ENCODE assay signal across 8 cellular contexts in genomic region chr1:46132529-46133180, GRCh38. TPM values are rescaled to one million over a fixed set of nuclear protein-coding genes. Genes with fewer than 3 reads are reported as not detected.
A peak's percentile ranks its signal among the peaks of the same experiment; 100 is the strongest.
DNase-seq lines count a peak whose midpoint lies in the region; ATAC-seq, FAIRE-seq and TF ChIP-seq lines count a peak whose summit lies in the region.

TSS of gene PIK3R3 (minus strand) at chr1:46132629. CDS start at chr1:46131952, 677 bp downstream.

- no peaks in the 10 kb centered on the region for H4K20me1 ChIP-seq in keratinocyte (ENCODE audit: control insufficient read depth, extremely low read depth, insufficient read depth, low read length)

- H3K9ac ChIP-seq in keratinocyte (ENCODE audit: control insufficient read depth, extremely low read depth, insufficient read depth, low read length) = peak within 1 kb of the TSS; percentile 88

- H3K27ac ChIP-seq in keratinocyte (ENCODE audit: control insufficient read depth, insufficient read depth, low read length) = peak within 1 kb of the TSS; percentile 91

- peaks cover 5% of the 10 kb centered on the region for H3K27me3 ChIP-seq in keratinocyte (ENCODE audit: control insufficient read depth, extremely low read depth, insufficient read depth, low read length)

- peak; percentile 85 for FAIRE-seq in keratinocyte (lab: Jason Lieb, UNC)

- no peaks in the 10 kb centered on the region for H3K36me3 ChIP-seq in keratinocyte (ENCODE audit: control insufficient read depth in 2 of 2, extremely low read depth in 1 of 2, insufficient read depth in 2 of 2, low read length in 2 of 2)

- peak within 1 kb of the TSS; percentile 65 for H3K4me3 ChIP-seq in AG09309 (ENCODE audit: control insufficient read depth, low read depth, low read length)
- peak within 1 kb of the TSS; percentile 64 to 95 (median 85) for H3K4me3 ChIP-seq in keratinocyte (ENCODE audit: control insufficient read depth in 2 of 3, extremely low read depth in 1 of 3, insufficient read depth in 2 of 3, low read depth in 1 of 3, low read length in 3 of 3)

- DNase-seq in AG09309 (ENCODE audit: low read depth) (peak; percentile 96), NCI-H345 treated with DMSO at 0.1 percent for 48 hours (lab: John Stamatoyannopoulos, UW; ENCODE audit: unreplicated experiment) (peak; percentile 97), chondrocyte (ENCODE audit: low spot score) (peak; percentile 100), keratinocyte (ENCODE audit: low read depth, low spot score) (peak; percentile 88)
- peak; percentile 63 for DNase-seq in activated CD4-positive, alpha-beta T cell treated with anti-CD3 and anti-CD28 coated beads for 1 hour
- peak; percentile 55 to 74 for DNase-seq in stimulated activated CD4-positive, alpha-beta T cell treated with anti-CD3 and anti-CD28 coated beads, Interleukin-15, amount 100 ng/mL, for 1 hour (ENCODE audit: low read depth in 1 of 2, low spot score in 1 of 2)

- H3K4me1 Mint-ChIP-seq in chondrocyte (ENCODE audit: low read depth) = peaks cover 75% of the 10 kb centered on the region

- peaks cover 15% of the 10 kb centered on the region for H3K4me1 ChIP-seq in keratinocyte (ENCODE audit: control insufficient read depth, extremely low read depth, insufficient read depth, low read length)

- H3K4me2 ChIP-seq in keratinocyte (ENCODE audit: control insufficient read depth, extremely low read depth, insufficient read depth, low read depth, low read length) = peak within 1 kb of the TSS; percentile 96

- no peaks in the 10 kb centered on the region for H3K27me3 Mint-ChIP-seq in chondrocyte (ENCODE audit: low read depth)

- peak; percentile 90 for ATAC-seq in GM19023 (IDR thresholded peaks at IDR 0.05; ENCODE audit: unreplicated experiment)
- ATAC-seq in HG03280 (IDR thresholded peaks at IDR 0.05; ENCODE audit: unreplicated experiment) = peak; percentile 87

- H3K9me3 Mint-ChIP-seq in chondrocyte (ENCODE audit: low read depth) = no peaks in the 10 kb centered on the region

- no peaks in the 10 kb centered on the region for H3K9me3 ChIP-seq in keratinocyte (ENCODE audit: control insufficient read depth, low read depth, low read length)

- TF ChIP-seq CTCF in AG09309 (IDR thresholded peaks at IDR 0.05; ENCODE audit: control insufficient read depth, insufficient read depth, low read depth, low read length, missing control alignments) = no peak
- TF ChIP-seq CTCF in chondrocyte (IDR thresholded peaks at IDR 0.05) = no peak
- no peak for TF ChIP-seq CTCF in keratinocyte (optimal IDR thresholded peaks at IDR 0.05 in 1 of 3, IDR thresholded peaks at IDR 0.05 in 1 of 3, conservative IDR thresholded peaks at IDR 0.05 in 1 of 3; ENCODE audit: extremely low read depth in 1 of 3, insufficient read depth in 2 of 3, low read length in 3 of 3)

- H3K9me1 ChIP-seq in keratinocyte (ENCODE audit: control insufficient read depth, extremely low read depth, insufficient read depth, low read length) = no peaks in the 10 kb centered on the region

- dilution Hi-C loops in keratinocyte (cut with MboI; ENCODE audit: extremely low pct_ligation_motif_present, low sequenced_read_pairs) = no loop called here

- peak within 1 kb of the TSS; percentile 100 for H3K27ac Mint-ChIP-seq in chondrocyte (ENCODE audit: unreplicated experiment)

- no peaks in the 10 kb centered on the region for H3K36me3 Mint-ChIP-seq in chondrocyte (ENCODE audit: low read depth)

- no peaks in the 10 kb centered on the region for H3K79me2 ChIP-seq in keratinocyte (ENCODE audit: control insufficient read depth, insufficient read depth, low read length)

- H3K4me3 Mint-ChIP-seq in chondrocyte (ENCODE audit: unreplicated experiment) = peak within 1 kb of the TSS; percentile 96

- H2AFZ ChIP-seq in keratinocyte (ENCODE audit: control insufficient read depth, low read length) = peak within 1 kb of the TSS; percentile 97

RNA-seq across cellular contexts. Expression of gene PIK3R3, which starts in this region (rescaled TPM):
- total RNA-seq in chondrocyte = 21.1 to 36.3 TPM (median 23.4 TPM) in 3 replicates
- polyA plus RNA-seq in keratinocyte = 6.8 to 11.9 TPM (median 11.7 TPM) in 3 replicates
- polyA plus RNA-seq in keratinocyte (2011; ENCODE audit: low read depth) = 1.7 TPM
- 6.5 and 9.3 TPM in 2 replicates for polyA plus RNA-seq in keratinocyte (2011; cell fraction: cytosol; rRNA removed)
- 10.5 and 12.5 TPM in 2 replicates for polyA plus RNA-seq in keratinocyte (2011; cell fraction: nucleus; rRNA removed)
- polyA plus RNA-seq in keratinocyte (2012; ENCODE audit: low replicate concordance) = 2.9 and 9.7 TPM in 2 replicates
- polyA minus RNA-seq in keratinocyte = 6.6 to 22.0 TPM (median 16.7 TPM) in 3 replicates
- 10.0 TPM for polyA minus RNA-seq in keratinocyte (2011; cell fraction: cytosol; rRNA and poly(A)+ RNA removed)
- 11.1 and 21.7 TPM in 2 replicates for polyA minus RNA-seq in keratinocyte (2011; cell fraction: nucleus; rRNA and poly(A)+ RNA removed)

Comparison
In these comparisons a context has a peak if more than half of its experiments do, and no peak if none do; other contexts are left out.
1. Peak in every context shown above with its lines: DNase-seq, ATAC-seq, H3K4me3 ChIP-seq and H3K27ac ChIP-seq.